Comparison of ENCODE assay signal across 33 cellular contexts in the genomic region with DNA sequence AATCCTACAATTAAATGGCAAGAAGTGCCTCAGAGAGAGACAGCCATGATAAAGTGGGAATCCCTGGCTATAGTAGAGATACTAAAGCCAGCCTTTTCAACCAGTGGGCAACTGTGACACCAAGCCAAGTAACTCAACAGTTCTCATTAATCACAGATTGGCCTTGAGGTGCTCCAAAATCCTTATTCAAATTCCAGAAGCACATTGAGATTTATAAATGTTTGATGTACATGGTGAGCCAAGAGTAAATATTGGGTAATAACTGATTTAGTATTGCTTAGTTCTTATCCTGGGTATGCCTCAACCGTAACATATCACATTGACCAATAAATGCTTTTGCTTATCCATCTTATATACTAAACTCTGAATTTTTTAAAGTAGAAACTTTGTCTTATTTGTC. TPM values are rescaled to one million over a fixed set of nuclear protein-coding genes. Genes with fewer than 3 reads are reported as not detected.
"Had no signal": no experiment of that assay in that cellular context is flagged by ENCODE, and none has a peak within 500 bp of the region (broad histone marks: within the 10 kb centered on the region; RNA-seq: fewer than 3 reads in every experiment).

No MANE protein-coding gene starts in this region.

- H3K4me1 ChIP-seq: colonic mucosa, esophagus squamous epithelium, gastrocnemius medialis, heart right ventricle, left ventricle myocardium inferior, lower lobe of right lung had no signal

- H3K27me3 ChIP-seq: colonic mucosa, esophagus squamous epithelium, gastrocnemius medialis, heart right ventricle had no signal

- ATAC-seq: effector memory CD8-positive, alpha-beta T cell; esophagus mucosa; gastrocnemius medialis; heart right ventricle; left cardiac atrium; lower lobe of right lung; mucosa of descending colon had no signal

- H3K9me3 ChIP-seq: colonic mucosa, esophagus squamous epithelium, gastrocnemius medialis, heart right ventricle, left ventricle myocardium inferior, lower lobe of right lung, mucosa of descending colon had no signal

- FAIRE-seq: endometrium, islet of Langerhans, keratinocyte had no signal

- H3K27ac ChIP-seq: colonic mucosa, epithelial cell of prostate, esophagus squamous epithelium, gastrocnemius medialis, heart right ventricle, left ventricle myocardium inferior, lower lobe of right lung had no signal

- H3K4me3 ChIP-seq: colonic mucosa, esophagus squamous epithelium, gastrocnemius medialis, heart right ventricle, left ventricle myocardium inferior, lower lobe of right lung, mucosa of descending colon had no signal

- DNase-seq: colonic mucosa; cortex of kidney; effector CD8-positive, alpha-beta T cell; effector memory CD8-positive, alpha-beta T cell; endodermal cell; erythroblast; esophagus squamous epithelium; foreskin fibroblast; foreskin melanocyte; gastrocnemius medialis; glutamatergic neuron; head of caudate nucleus; heart right ventricle; hippocampal formation; left cardiac atrium; left ventricle myocardium inferior; lower lobe of right lung; mesenchymal stem cell; mucosa of descending colon; naive B cell had no signal

- H3K36me3 ChIP-seq: colonic mucosa, esophagus squamous epithelium, gastrocnemius medialis, heart right ventricle, left ventricle myocardium inferior, lower lobe of right lung had no signal

RNA-seq across cellular contexts. Expression of a gene that starts 17.1 kb away (rescaled TPM):
- total RNA-seq: colonic mucosa, dermis microvascular lymphatic vessel endothelial cell, endodermal cell, esophagus mucosa, esophagus squamous epithelium, glomerular endothelial cell, heart right ventricle, kidney epithelial cell, left cardiac atrium, left ventricle myocardium inferior, lower lobe of right lung, lung microvascular endothelial cell, mesenteric fat pad, mesothelial cell of epicardium, mucosa of descending colon had no signal
- polyA plus RNA-seq: keratinocyte had no signal

RNA-seq across cellular contexts. Expression of a gene that starts 29.3 kb away (rescaled TPM):
- total RNA-seq: dermis microvascular lymphatic vessel endothelial cell, endodermal cell, esophagus squamous epithelium, glomerular endothelial cell, heart right ventricle, kidney epithelial cell, left cardiac atrium, left ventricle myocardium inferior, lower leg skin, lower lobe of right lung, lung microvascular endothelial cell, mesenteric fat pad, myocyte had no signal
- polyA plus RNA-seq: keratinocyte had no signal
